Comparison of ENCODE assay signal across 10 cellular contexts in genomic region chrX:68792083-68792482, GRCh38.
"Had no signal": no experiment of that assay in that cellular context is flagged by ENCODE, and none has a peak within 500 bp of the region (broad histone marks: within the 10 kb centered on the region; RNA-seq: fewer than 3 reads in every experiment).

No MANE protein-coding gene starts in this region.

- H3K27ac Mint-ChIP-seq: HFFc6 had no signal

- H3K4me3 ChIP-seq: GM23248, HAP-1 had no signal

- FAIRE-seq: HTR-8/SVneo had no signal

- H3K4me3 Mint-ChIP-seq: HFFc6 had no signal

- H3K9me3 ChIP-seq: HAP-1 had no signal

- H3K4me1 ChIP-seq: HAP-1 had no signal

- H3K27ac ChIP-seq: GM23248, HL-60 had no signal

- H3K9me3 Mint-ChIP-seq: HFFc6 had no signal

- DNase-seq: GM23248, GOT3, H7, HFFc6, IMR-90, KBM-7 had no signal

- ATAC-seq: HCT116 had no signal

- H3K36me3 ChIP-seq: HAP-1 had no signal
